In the genomic region with DNA sequence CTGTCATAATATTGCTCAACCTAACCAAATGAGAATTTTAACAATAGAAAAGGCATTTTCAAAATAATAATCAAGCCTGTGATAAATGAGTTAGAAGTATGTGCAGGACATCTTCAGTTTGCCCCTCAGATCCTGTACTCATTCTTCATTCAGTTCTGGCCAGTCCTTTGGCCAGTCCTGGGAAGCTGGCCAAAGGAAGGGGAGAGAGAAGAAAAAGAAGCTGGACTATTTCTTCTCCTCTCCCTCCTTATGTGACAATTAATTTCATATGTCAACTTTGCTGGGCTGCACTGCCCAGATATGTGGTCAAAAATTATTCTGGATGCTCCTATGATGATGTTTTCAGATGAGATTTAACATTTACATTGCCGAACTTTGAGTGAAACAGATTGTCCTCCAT, we compare ENCODE assay signal across 21 cellular contexts. TPM values are rescaled to one million over a fixed set of nuclear protein-coding genes. Genes with fewer than 3 reads are reported as not detected.
"Had no signal": no experiment of that assay in that cellular context is flagged by ENCODE, and none has a peak within 500 bp of the region (broad histone marks: within the 10 kb centered on the region; RNA-seq: fewer than 3 reads in every experiment).

No MANE protein-coding gene starts in this region.

- FAIRE-seq: colon, frontal cortex had no signal

- ATAC-seq: activated CD8-positive, alpha-beta T cell treated with anti-CD3 and anti-CD28 coated beads, Interleukin-2, amount 10 ng/mL, durations not matched to agents 7 days and 5 days had no signal

- DNase-seq: activated CD4-positive, alpha-beta T cell treated with anti-CD3 and anti-CD28 coated beads, Interleukin-2, amount 10 ng/mL, durations not matched to agents 24 days and 14 days; activated CD8-positive, alpha-beta T cell treated with anti-CD3 and anti-CD28 coated beads, Interleukin-2, amount 10 ng/mL, durations not matched to agents 7 days and 5 days; activated naive CD4-positive, alpha-beta T cell treated with Interleukin-2 at 50 U/mL for 16 hours; activated naive CD8-positive, alpha-beta T cell treated with anti-CD3 and anti-CD28 coated beads, Interleukin-2, amount 10 ng/mL, durations not matched to agents 7 days and 5 days; activated T-cell treated with anti-CD3 and anti-CD28 coated beads, Interleukin-2, amount 50 U/mL, for 24 hours; central memory CD4-positive, alpha-beta T cell; dorsolateral prefrontal cortex; hypothalamus; islet precursor cell; stimulated activated CD4-positive, alpha-beta T cell treated with anti-CD3 and anti-CD28 coated beads, Interleukin-15, amount 100 ng/mL, for 24 hours; stimulated activated CD4-positive, alpha-beta T cell treated with anti-CD3 and anti-CD28 coated beads, Interleukin-2, amount 100 ng/mL, for 48 hours; T-helper 1 cell; T-helper 9 cell; testis; upper lobe of right lung had no signal

- H3K4me3 ChIP-seq: lung, prostate gland, right atrium auricular region, skin epidermis, testis, upper lobe of right lung had no signal

- H3K27ac ChIP-seq: dorsolateral prefrontal cortex, prostate gland, right atrium auricular region, testis had no signal

- H3K4me1 ChIP-seq: prostate gland, right atrium auricular region, upper lobe of right lung had no signal

- H3K9me3 ChIP-seq: prostate gland, right atrium auricular region, testis, upper lobe of right lung had no signal

- H3K27me3 ChIP-seq: dorsolateral prefrontal cortex, right atrium auricular region, testis, upper lobe of right lung had no signal

- H3K36me3 ChIP-seq: prostate gland, right atrium auricular region, upper lobe of right lung had no signal

RNA-seq across cellular contexts. Expression of a gene that starts 31.6 kb away (rescaled TPM):
- total RNA-seq: activated CD4-positive, alpha-beta T cell treated with anti-CD3 and anti-CD28 coated beads, Interleukin-2, amount 10 ng/mL, durations not matched to agents 24 days and 14 days; activated CD8-positive, alpha-beta T cell treated with anti-CD3 and anti-CD28 coated beads, Interleukin-2, amount 10 ng/mL, durations not matched to agents 7 days and 5 days; activated naive CD8-positive, alpha-beta T cell treated with anti-CD3 and anti-CD28 coated beads, Interleukin-2, amount 10 ng/mL, durations not matched to agents 7 days and 5 days had no signal
